In the genomic region with DNA sequence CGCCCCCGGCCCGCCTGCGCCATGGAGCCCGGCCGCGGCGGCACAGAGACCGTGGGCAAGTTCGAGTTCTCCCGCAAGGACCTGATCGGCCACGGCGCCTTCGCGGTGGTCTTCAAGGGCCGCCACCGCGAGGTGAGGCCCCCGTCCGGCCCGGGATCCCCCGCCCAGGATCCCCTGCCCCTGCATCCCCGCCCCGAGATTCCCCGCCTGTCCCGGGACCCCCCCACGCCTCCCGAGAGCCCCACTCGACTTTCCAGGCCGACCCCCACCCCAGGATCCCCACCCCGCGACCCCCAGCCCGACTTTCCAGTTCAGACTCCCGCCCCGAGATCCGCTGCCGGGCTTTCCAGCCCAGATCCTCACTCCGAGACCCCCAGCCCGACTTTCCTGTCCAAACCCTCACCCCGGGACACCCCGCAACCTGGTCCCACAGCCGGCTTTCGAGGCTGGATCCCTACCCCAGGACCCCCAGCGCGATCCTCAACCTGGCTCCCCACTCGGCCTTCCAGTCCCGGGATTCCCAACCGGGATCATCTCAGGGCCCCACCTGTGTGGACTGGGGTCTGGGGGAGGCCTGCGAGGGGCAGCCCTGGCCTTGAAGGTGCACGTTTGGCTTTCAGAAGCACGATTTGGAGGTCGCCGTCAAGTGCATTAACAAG, we compare ENCODE assay signal across 8 cellular contexts. TPM values are rescaled to one million over a fixed set of nuclear protein-coding genes. Genes with fewer than 3 reads are reported as not detected.
DNase-seq lines count a peak whose midpoint lies in the region; ATAC-seq, FAIRE-seq and TF ChIP-seq lines count a peak whose summit lies in the region.

No MANE protein-coding gene starts in this region.

- no peak for FAIRE-seq in endothelial cell of umbilical vein (lab: Jason Lieb, UNC)

- H3K9ac ChIP-seq in endothelial cell of umbilical vein (replicated peaks; ENCODE audit: extremely low read depth, insufficient read depth, low read length) = peak overlapping the region; percentile 58

- no peaks in the 10 kb centered on the region for H4K20me1 ChIP-seq in endothelial cell of umbilical vein (replicated peaks; ENCODE audit: control insufficient read depth, extremely low read depth, insufficient read depth, low read length)

- peaks cover 4% of the 10 kb centered on the region for H3K79me2 ChIP-seq in endothelial cell of umbilical vein (ENCODE audit: control insufficient read depth, insufficient read depth, low read length)

- H3K9me1 ChIP-seq in endothelial cell of umbilical vein (replicated peaks; ENCODE audit: control insufficient read depth, extremely low read depth, insufficient read depth, low read length) = no peaks in the 10 kb centered on the region

- peaks cover 0 to 3% of the 10 kb centered on the region in 2 experiments for H3K36me3 ChIP-seq in endothelial cell of umbilical vein (ENCODE audit: control insufficient read depth in 2 of 2, extremely low read depth in 1 of 2, insufficient read depth in 2 of 2, low read length in 2 of 2)

- CTCF ChIA-PET in RWPE1 (lab: Yijun Ruan, JAX) = no interaction called here
- CTCF ChIA-PET in endothelial cell of umbilical vein (lab: Charles Lee) = no interaction called here

- peak overlapping the region; percentile 37 to 56 (median 52) for H3K4me3 ChIP-seq in endothelial cell of umbilical vein (replicated peaks in 1 of 3; ENCODE audit: insufficient read depth in 1 of 3, low read depth in 1 of 3, low read length in 3 of 3)

- no peaks in the 10 kb centered on the region for H3K36me3 Mint-ChIP-seq in activated CD4-positive, alpha-beta T cell treated with anti-CD3 and anti-CD28 coated beads, Interleukin-2, amount 10 ng/mL, durations not matched to agents 24 days and 14 days (ENCODE audit: low read depth)
- no peaks in the 10 kb centered on the region for H3K36me3 Mint-ChIP-seq in natural killer cell treated with Interleukin-12 subunit alpha and Interleukin-12 subunit beta and Interleukin-15 and Interleukin-18, amount 100 ng/mL, for 72 hours

- no peaks in the 10 kb centered on the region for H3K27me3 ChIP-seq in endothelial cell of umbilical vein (ENCODE audit: control insufficient read depth in 2 of 2, insufficient read depth in 2 of 2, low read length in 2 of 2)

- POLR2A ChIA-PET in RWPE1 (lab: Yijun Ruan, JAX; ENCODE audit: low non-redundant PET) (no interaction called here), endothelial cell of umbilical vein (lab: Charles Lee) (no interaction called here)

- TSS peak; percentile 17 for BruUV-seq in endothelial cell of umbilical vein (replicated peaks; lab: Mats Ljungman, UMichigan)

- no peak for TF ChIP-seq POLR2A in endothelial cell of umbilical vein (IDR thresholded peaks at IDR 0.05; ENCODE audit: low read depth, low read length)

- ATAC-seq in natural killer cell treated with Interleukin-12 subunit alpha and Interleukin-12 subunit beta and Interleukin-15 and Interleukin-18, amount 100 ng/mL, for 72 hours = no peak

- H3K4me1 ChIP-seq in endothelial cell of umbilical vein (ENCODE audit: control insufficient read depth, extremely low read depth, insufficient read depth, low read length) = peaks cover 9% of the 10 kb centered on the region

- peak overlapping the region; percentile 70 for H3K4me2 ChIP-seq in endothelial cell of umbilical vein (ENCODE audit: insufficient read depth, low read length)

- H3K9me3 Mint-ChIP-seq in activated CD4-positive, alpha-beta T cell treated with anti-CD3 and anti-CD28 coated beads, Interleukin-2, amount 10 ng/mL, durations not matched to agents 24 days and 14 days = no peaks in the 10 kb centered on the region
- no peaks in the 10 kb centered on the region for H3K9me3 Mint-ChIP-seq in natural killer cell treated with Interleukin-12 subunit alpha and Interleukin-12 subunit beta and Interleukin-15 and Interleukin-18, amount 100 ng/mL, for 72 hours

- TF ChIP-seq CTCF in RWPE1 (conservative IDR thresholded peaks at IDR 0.05; ENCODE audit: low read depth) = no peak
- TF ChIP-seq CTCF in endothelial cell of umbilical vein (IDR thresholded peaks at IDR 0.05; ENCODE audit: extremely low read depth in 1 of 2, insufficient read depth in 1 of 2, low read depth in 1 of 2, low read length in 2 of 2) = no peak

- peaks cover 8% of the 10 kb centered on the region for H3K4me1 Mint-ChIP-seq in activated CD4-positive, alpha-beta T cell treated with anti-CD3 and anti-CD28 coated beads, Interleukin-2, amount 10 ng/mL, durations not matched to agents 24 days and 14 days
- H3K4me1 Mint-ChIP-seq in natural killer cell treated with Interleukin-12 subunit alpha and Interleukin-12 subunit beta and Interleukin-15 and Interleukin-18, amount 100 ng/mL, for 72 hours (ENCODE audit: low read depth in 2 of 2) = peaks cover 5 to 7% of the 10 kb centered on the region in 2 donors

- dilution Hi-C loops in endothelial cell of umbilical vein (cut with MboI; ENCODE audit: extremely low pct_ligation_motif_present, low sequenced_read_pairs) = no loop called here

- DNase-seq in activated CD4-positive, alpha-beta T cell treated with anti-CD3 and anti-CD28 coated beads, Interleukin-2, amount 10 ng/mL, durations not matched to agents 24 days and 14 days = peak; percentile 63
- DNase-seq in activated CD4-positive, alpha-beta T cell treated with anti-CD3 and anti-CD28 coated beads for 1 hour = no peak
- DNase-seq in RWPE1 (ENCODE audit: low spot score) = no peak
- peak; percentile 8 for DNase-seq in endothelial cell of umbilical vein (ENCODE audit: low read depth, low spot score)
- no peak for DNase-seq in natural killer cell treated with Interleukin-12 subunit alpha and Interleukin-12 subunit beta and Interleukin-15 and Interleukin-18, amount 100 ng/mL, for 72 hours (ENCODE audit: low spot score)
- no peak for DNase-seq in inferior parietal cortex (ENCODE audit: extremely low spot score)
- no peak for DNase-seq in NCI-H1694 (lab: John Stamatoyannopoulos, UW)
- DNase-seq in HUDEP-2 (lab: John Stamatoyannopoulos, UW; ENCODE audit: unreplicated experiment in 76 of 76) = no peak

- H3K27ac Mint-ChIP-seq in activated CD4-positive, alpha-beta T cell treated with anti-CD3 and anti-CD28 coated beads, Interleukin-2, amount 10 ng/mL, durations not matched to agents 24 days and 14 days = peak overlapping the region; percentile 80
- H3K27ac Mint-ChIP-seq in natural killer cell treated with Interleukin-12 subunit alpha and Interleukin-12 subunit beta and Interleukin-15 and Interleukin-18, amount 100 ng/mL, for 72 hours = peak overlapping the region; percentile 43 to 87

- H3K27me3 Mint-ChIP-seq in activated CD4-positive, alpha-beta T cell treated with anti-CD3 and anti-CD28 coated beads, Interleukin-2, amount 10 ng/mL, durations not matched to agents 24 days and 14 days = no peaks in the 10 kb centered on the region
- no peaks in the 10 kb centered on the region for H3K27me3 Mint-ChIP-seq in natural killer cell treated with Interleukin-12 subunit alpha and Interleukin-12 subunit beta and Interleukin-15 and Interleukin-18, amount 100 ng/mL, for 72 hours

- H3K27ac ChIP-seq in RWPE1 (peak overlapping the region; percentile 96), endothelial cell of umbilical vein (ENCODE audit: insufficient read depth, low read depth, low read length) (peak overlapping the region; percentile 57)

- no peaks in the 10 kb centered on the region for H3K9me3 ChIP-seq in endothelial cell of umbilical vein (replicated peaks; ENCODE audit: control insufficient read depth, insufficient read depth, low read length)

- no peak overlapping the region for H2AFZ ChIP-seq in endothelial cell of umbilical vein (ENCODE audit: low read depth, low read length)

- peak overlapping the region; percentile 87 for H3K4me3 Mint-ChIP-seq in activated CD4-positive, alpha-beta T cell treated with anti-CD3 and anti-CD28 coated beads, Interleukin-2, amount 10 ng/mL, durations not matched to agents 24 days and 14 days
- peak overlapping the region; percentile 75 for H3K4me3 Mint-ChIP-seq in natural killer cell treated with Interleukin-12 subunit alpha and Interleukin-12 subunit beta and Interleukin-15 and Interleukin-18, amount 100 ng/mL, for 72 hours

- intact Hi-C loops in activated CD4-positive, alpha-beta T cell treated with anti-CD3 and anti-CD28 coated beads, Interleukin-2, amount 10 ng/mL, durations not matched to agents 24 days and 14 days (cut with micrococcal nuclease) = loop anchor here (1.0 kb wide), 2 partner anchors 34 to 294 kb away; a partner anchor contains a TSS
- intact Hi-C loops in endothelial cell of umbilical vein (cut with micrococcal nuclease) = loop anchor here (2.0 to 5.0 kb wide), 2 partner anchors 64 to 1023 kb away; a partner anchor contains a TSS

RNA-seq across cellular contexts. Expression of a gene that starts 0.7 kb away (rescaled TPM):
- 25.3 and 25.7 TPM in 2 replicates for total RNA-seq in activated CD4-positive, alpha-beta T cell treated with anti-CD3 and anti-CD28 coated beads, Interleukin-2, amount 10 ng/mL, durations not matched to agents 24 days and 14 days
- total RNA-seq in endothelial cell of umbilical vein = 37.8 and 38.2 TPM in 2 replicates
- polyA plus RNA-seq in endothelial cell of umbilical vein = 14.4 and 17.8 TPM in 2 replicates
- polyA plus RNA-seq in endothelial cell of umbilical vein (2011; cell fraction: cytosol; rRNA removed) = 8.3 and 10.6 TPM in 2 replicates
- 82.5 and 115 TPM in 2 replicates for polyA plus RNA-seq in endothelial cell of umbilical vein (2011; cell fraction: nucleus; rRNA removed)
- 20.3 and 26.8 TPM in 2 replicates for polyA plus RNA-seq in endothelial cell of umbilical vein (2012)
- 16.0 and 18.6 TPM in 2 replicates for polyA minus RNA-seq in endothelial cell of umbilical vein
- 25.3 TPM for polyA minus RNA-seq in endothelial cell of umbilical vein (2011; cell fraction: cytosol; rRNA and poly(A)+ RNA removed)
- polyA minus RNA-seq in endothelial cell of umbilical vein (2011; cell fraction: nucleus; rRNA and poly(A)+ RNA removed) = 22.0 and 50.1 TPM in 2 replicates
- 10 to 100 TPM; 21.8 to 24.3 TPM for total RNA-seq in natural killer cell treated with Interleukin-12 subunit alpha and Interleukin-12 subunit beta and Interleukin-15 and Interleukin-18, amount 100 ng/mL, for 72 hours

RNA-seq across cellular contexts. Expression of a gene that starts 34.0 kb away (rescaled TPM):
- 91.6 and 97.0 TPM in 2 replicates for total RNA-seq in activated CD4-positive, alpha-beta T cell treated with anti-CD3 and anti-CD28 coated beads, Interleukin-2, amount 10 ng/mL, durations not matched to agents 24 days and 14 days
- total RNA-seq in endothelial cell of umbilical vein = 47.9 and 52.2 TPM in 2 replicates
- polyA plus RNA-seq in endothelial cell of umbilical vein = 29.0 and 33.9 TPM in 2 replicates
- polyA plus RNA-seq in endothelial cell of umbilical vein (2011; cell fraction: cytosol; rRNA removed) = 29.9 and 35.4 TPM in 2 replicates
- 44.9 and 59.3 TPM in 2 replicates for polyA plus RNA-seq in endothelial cell of umbilical vein (2011; cell fraction: nucleus; rRNA removed)
- polyA plus RNA-seq in endothelial cell of umbilical vein (2012) = 35.1 and 37.5 TPM in 2 replicates
- polyA minus RNA-seq in endothelial cell of umbilical vein = 27.6 and 33.4 TPM in 2 replicates
- polyA minus RNA-seq in endothelial cell of umbilical vein (2011; cell fraction: cytosol; rRNA and poly(A)+ RNA removed) = 34.2 TPM
- polyA minus RNA-seq in endothelial cell of umbilical vein (2011; cell fraction: nucleus; rRNA and poly(A)+ RNA removed) = 18.0 and 21.9 TPM in 2 replicates
- 100 to 1,000 TPM in 1 of 2 donors, 10 to 100 TPM in 1; 53.7 to 147 TPM for total RNA-seq in natural killer cell treated with Interleukin-12 subunit alpha and Interleukin-12 subunit beta and Interleukin-15 and Interleukin-18, amount 100 ng/mL, for 72 hours

RNA-seq across cellular contexts. Expression of a gene that starts 54.6 kb away (rescaled TPM):
- total RNA-seq in activated CD4-positive, alpha-beta T cell treated with anti-CD3 and anti-CD28 coated beads, Interleukin-2, amount 10 ng/mL, durations not matched to agents 24 days and 14 days = 66.2 and 66.5 TPM in 2 replicates
- 57.3 and 57.7 TPM in 2 replicates for total RNA-seq in endothelial cell of umbilical vein
- 7.5 and 9.0 TPM in 2 replicates for polyA plus RNA-seq in endothelial cell of umbilical vein
- polyA plus RNA-seq in endothelial cell of umbilical vein (2011; cell fraction: cytosol; rRNA removed) = 11.3 and 12.5 TPM in 2 replicates
- polyA plus RNA-seq in endothelial cell of umbilical vein (2011; cell fraction: nucleus; rRNA removed) = 40.5 and 41.9 TPM in 2 replicates
- 29.5 and 31.8 TPM in 2 replicates for polyA plus RNA-seq in endothelial cell of umbilical vein (2012)
- polyA minus RNA-seq in endothelial cell of umbilical vein = 27.4 and 28.0 TPM in 2 replicates
- polyA minus RNA-seq in endothelial cell of umbilical vein (2011; cell fraction: cytosol; rRNA and poly(A)+ RNA removed) = 8.7 TPM
- 33.7 and 36.9 TPM in 2 replicates for polyA minus RNA-seq in endothelial cell of umbilical vein (2011; cell fraction: nucleus; rRNA and poly(A)+ RNA removed)
- total RNA-seq in natural killer cell treated with Interleukin-12 subunit alpha and Interleukin-12 subunit beta and Interleukin-15 and Interleukin-18, amount 100 ng/mL, for 72 hours = 100 to 1,000 TPM in 1 of 2 donors, 10 to 100 TPM in 1; 53.5 to 106 TPM

Comparison
In these comparisons a context has a peak if more than half of its experiments do, and no peak if none do; other contexts are left out.
1. DNase-seq: peak in activated CD4-positive, alpha-beta T cell treated with anti-CD3 and anti-CD28 coated beads, Interleukin-2, amount 10 ng/mL, durations not matched to agents 24 days and 14 days (single experiment) and endothelial cell of umbilical vein (single experiment); none in activated CD4-positive, alpha-beta T cell treated with anti-CD3 and anti-CD28 coated beads for 1 hour (single experiment), RWPE1 (single experiment), natural killer cell treated with Interleukin-12 subunit alpha and Interleukin-12 subunit beta and Interleukin-15 and Interleukin-18, amount 100 ng/mL, for 72 hours (single experiment), inferior parietal cortex (single experiment), NCI-H1694 (single experiment) and HUDEP-2 (0 of 76).